8 cellular contexts compared by ENCODE assay signal in genomic region chr12:124321040-124321481, GRCh38. TPM values are rescaled to one million over a fixed set of nuclear protein-coding genes. Genes with fewer than 3 reads are reported as not detected.
DNase-seq lines count a peak whose midpoint lies in the region; ATAC-seq and TF ChIP-seq lines count a peak whose summit lies in the region.

No MANE protein-coding gene starts in this region.

- intact Hi-C loops in CD4-positive, alpha-beta T cell (cut with DNase I, micrococcal nuclease), result loop anchor here (1.0 kb wide), 1 partner anchor 285 kb away; no protein-coding TSS in a partner anchor

- DNase-seq in CD4-positive, alpha-beta T cell, result peak; percentile 13 to 66 (median 47)
- peak; percentile 58 for DNase-seq in KBM-7
- DNase-seq in activated CD4-positive, CD25-positive, alpha-beta regulatory T cell treated with anti-CD3 and anti-CD28 coated beads, Interleukin-2, amount 50 U/mL, for 16 hours (ENCODE audit: low read depth, low spot score), result peak; percentile 16
- peak in 55 of 61 donors; percentile 11 to 72 (median 39) for DNase-seq in caudate nucleus (lab: John Stamatoyannopoulos, UW)
- DNase-seq in left kidney (ENCODE audit: low read depth, low spot score), result peak; percentile 67
- peak; percentile 64 for DNase-seq in stimulated activated CD4-positive, alpha-beta T cell treated with anti-CD3 and anti-CD28 coated beads, Interleukin-4, amount 100 ng/mL, for 24 hours

- POLR2A ChIA-PET in CD4-positive, alpha-beta T cell (lab: Charles Lee), result no interaction called here

- H3K4me3 Mint-ChIP-seq in CD4-positive, alpha-beta T cell, result no peak overlapping the region

- no peaks in the 10 kb centered on the region for H3K27me3 Mint-ChIP-seq in CD4-positive, alpha-beta T cell

- peak; percentile 57 for TF ChIP-seq CTCF in CD4-positive, alpha-beta T cell (IDR thresholded peaks at IDR 0.05)

- no peak overlapping the region for H3K27ac Mint-ChIP-seq in CD4-positive, alpha-beta T cell

- H3K9me3 ChIP-seq in CD4-positive, alpha-beta T cell (ENCODE audit: control insufficient read depth, low read length), result peaks cover 13% of the 10 kb centered on the region

- peaks cover 24% of the 10 kb centered on the region for H3K36me3 Mint-ChIP-seq in CD4-positive, alpha-beta T cell (ENCODE audit: low read depth)

- no peaks in the 10 kb centered on the region for H3K27me3 ChIP-seq in CD4-positive, alpha-beta T cell (ENCODE audit: control insufficient read depth, insufficient read depth, low read length)

- peaks cover 3% of the 10 kb centered on the region for H3K9me3 Mint-ChIP-seq in CD4-positive, alpha-beta T cell

- H3K27ac ChIP-seq in CD4-positive, alpha-beta T cell (ENCODE audit: low read depth, low read length), result no peak overlapping the region
- H3K27ac ChIP-seq in caudate nucleus (ENCODE audit: low read depth, low read length), result no peak overlapping the region

- in situ Hi-C loops in KBM-7 (cut with MboI; ENCODE audit: low pct_unique_long_range_greater_than_20kb, low sequenced_read_pairs), result no loop called here

- CTCF ChIA-PET in CD4-positive, alpha-beta T cell (lab: Charles Lee), result no interaction called here

- H3K4me1 Mint-ChIP-seq in CD4-positive, alpha-beta T cell (ENCODE audit: low read depth), result no peaks in the 10 kb centered on the region

- ATAC-seq in CD4-positive, alpha-beta T cell (ENCODE audit: poor library complexity), result peak; percentile 84
- ATAC-seq in GM19452 (IDR thresholded peaks at IDR 0.05; ENCODE audit: unreplicated experiment), result peak; percentile 77
- no peak for ATAC-seq in GM18519 (IDR thresholded peaks at IDR 0.05; ENCODE audit: low FRiP score, unreplicated experiment)

RNA-seq across cellular contexts. Expression of gene RFLNA, which starts 26.2 kb away (rescaled TPM):
- not detected for total RNA-seq in CD4-positive, alpha-beta T cell

Comparison
In these comparisons a context has a peak if more than half of its experiments do, and no peak if none do; other contexts are left out.
1. DNase-seq: peak in every context shown above with its lines; median percentile 67 in left kidney; 64 in stimulated activated CD4-positive, alpha-beta T cell treated with anti-CD3 and anti-CD28 coated beads, Interleukin-4, amount 100 ng/mL, for 24 hours; 58 in KBM-7; 47 in CD4-positive, alpha-beta T cell; 39 in caudate nucleus; 16 in activated CD4-positive, CD25-positive, alpha-beta regulatory T cell treated with anti-CD3 and anti-CD28 coated beads, Interleukin-2, amount 50 U/mL, for 16 hours.